8 cellular contexts compared by ENCODE assay signal in genomic region chr2:65053199-65053598, GRCh38. TPM values are rescaled to one million over a fixed set of nuclear protein-coding genes. Genes with fewer than 3 reads are reported as not detected.
DNase-seq lines count a peak whose midpoint lies in the region; ATAC-seq and TF ChIP-seq lines count a peak whose summit lies in the region.

No MANE protein-coding gene starts in this region.

- no peaks in the 10 kb centered on the region for H3K4me1 ChIP-seq in prostate gland (replicated peaks)
- peaks cover 9 to 21% (median 16%) of the 10 kb centered on the region in 4 donors for H3K4me1 ChIP-seq in upper lobe of left lung

- H3K9me3 Mint-ChIP-seq in CD4-positive, alpha-beta T cell = no peaks in the 10 kb centered on the region
- H3K9me3 Mint-ChIP-seq in T-helper 1 cell treated with Interleukin-12 subunit alpha and Interleukin-12 subunit beta and Interleukin-4 antibody, amounts not matched to agents 30 μg/mL and 1 μg/mL, for 36 hours = peaks cover 5% of the 10 kb centered on the region

- CTCF ChIA-PET in CD4-positive, alpha-beta T cell (lab: Charles Lee) = interaction anchor here (1.6 to 1.9 kb wide), 2 partner anchors 12 to 135 kb away, joined by 4 to 7 read pairs; no protein-coding TSS in a partner anchor

- TF ChIP-seq POLR2A in prostate gland (IDR thresholded peaks at IDR 0.05) (no peak), upper lobe of left lung (IDR thresholded peaks at IDR 0.05) (no peak)

- no peak for TF ChIP-seq EP300 in upper lobe of left lung (IDR thresholded peaks at IDR 0.05)

- H3K27ac ChIP-seq in CD4-positive, alpha-beta T cell (ENCODE audit: low read depth, low read length) = no peak overlapping the region
- H3K27ac ChIP-seq in prostate gland (no peak overlapping the region), upper lobe of left lung (no peak overlapping the region)

- intact Hi-C loops in CD4-positive, alpha-beta T cell (cut with DNase I, micrococcal nuclease) = loop anchor here (5.0 to 10.0 kb wide), 4 partner anchors 296 to 908 kb away; partner anchors contain the start of genes PELI1 (in 1 of the 2) and SERTAD2 (in 1 of the 2)
- intact Hi-C loops in prostate gland (cut with DNase I) = loop anchor here (10.0 kb wide), 1 partner anchor 382 kb away; the partner anchor contains the start of gene SPRED2

- peaks cover 45% of the 10 kb centered on the region for H3K4me1 Mint-ChIP-seq in CD4-positive, alpha-beta T cell (ENCODE audit: low read depth)
- H3K4me1 Mint-ChIP-seq in T-helper 1 cell treated with Interleukin-12 subunit alpha and Interleukin-12 subunit beta and Interleukin-4 antibody, amounts not matched to agents 30 μg/mL and 1 μg/mL, for 36 hours (ENCODE audit: low read depth) = peaks cover 41% of the 10 kb centered on the region

- no peak for ATAC-seq in CD4-positive, alpha-beta T cell (ENCODE audit: poor library complexity)
- ATAC-seq in HG03108 (IDR thresholded peaks at IDR 0.05; ENCODE audit: unreplicated experiment) (peak; percentile 47), upper lobe of left lung (ENCODE audit: low FRiP score in 2 of 2) (no peak)

- no peaks in the 10 kb centered on the region for H3K27me3 ChIP-seq in CD4-positive, alpha-beta T cell (ENCODE audit: control insufficient read depth, insufficient read depth, low read length)
- H3K27me3 ChIP-seq in prostate gland (replicated peaks; ENCODE audit: insufficient read depth) (no peaks in the 10 kb centered on the region), upper lobe of left lung (no peaks in the 10 kb centered on the region)

- POLR2A ChIA-PET in CD4-positive, alpha-beta T cell (lab: Charles Lee) = interaction anchor here (0.6 to 1.5 kb wide), 4 partner anchors 10 to 463 kb away, joined by 3 to 5 read pairs (median 4); partner anchors contain the start of gene RAB1A

- peak overlapping the region; percentile 77 for H3K27ac Mint-ChIP-seq in CD4-positive, alpha-beta T cell
- H3K27ac Mint-ChIP-seq in T-helper 1 cell treated with Interleukin-12 subunit alpha and Interleukin-12 subunit beta and Interleukin-4 antibody, amounts not matched to agents 30 μg/mL and 1 μg/mL, for 36 hours = peak overlapping the region; percentile 57

- 33% methylated on average over 1 of the region's 1 CpG for WGBS in prostate gland
- WGBS in upper lobe of left lung, 2 donors = 25 to 52% methylated on average over 1 of the region's 1 CpG

- H3K4me3 Mint-ChIP-seq in CD4-positive, alpha-beta T cell = peak overlapping the region; percentile 80
- peak overlapping the region; percentile 64 for H3K4me3 Mint-ChIP-seq in T-helper 1 cell treated with Interleukin-12 subunit alpha and Interleukin-12 subunit beta and Interleukin-4 antibody, amounts not matched to agents 30 μg/mL and 1 μg/mL, for 36 hours

- DNase-seq in CD4-positive, alpha-beta T cell = peak in 2 of 10 experiments; percentile 16 to 25
- peak; percentile 73 for DNase-seq in GM19240 (ENCODE audit: insufficient read length, low spot score)
- DNase-seq in prostate gland (ENCODE audit: low spot score) = no peak
- DNase-seq in middle frontal gyrus (ENCODE audit: extremely low spot score, low spot score) = no peak
- no peak for DNase-seq in upper lobe of left lung
- DNase-seq in T1000 (lab: John Stamatoyannopoulos, UW) = no peak

- H3K36me3 Mint-ChIP-seq in CD4-positive, alpha-beta T cell (ENCODE audit: low read depth) = peaks cover 19% of the 10 kb centered on the region
- H3K36me3 Mint-ChIP-seq in T-helper 1 cell treated with Interleukin-12 subunit alpha and Interleukin-12 subunit beta and Interleukin-4 antibody, amounts not matched to agents 30 μg/mL and 1 μg/mL, for 36 hours (ENCODE audit: low read depth) = peaks cover 12% of the 10 kb centered on the region

- no peaks in the 10 kb centered on the region for H3K9me3 ChIP-seq in CD4-positive, alpha-beta T cell (ENCODE audit: control insufficient read depth, low read length)
- no peaks in the 10 kb centered on the region for H3K9me3 ChIP-seq in prostate gland
- H3K9me3 ChIP-seq in upper lobe of left lung = no peaks in the 10 kb centered on the region

- H3K36me3 ChIP-seq in prostate gland (no peaks in the 10 kb centered on the region), upper lobe of left lung (no peaks in the 10 kb centered on the region)

- TF ChIP-seq CTCF in CD4-positive, alpha-beta T cell (IDR thresholded peaks at IDR 0.05) = no peak
- TF ChIP-seq CTCF in prostate gland (IDR thresholded peaks at IDR 0.05) (no peak), upper lobe of left lung (IDR thresholded peaks at IDR 0.05) (no peak)

- H3K4me3 ChIP-seq in prostate gland (no peak overlapping the region), upper lobe of left lung (no peak overlapping the region)

- H3K27me3 Mint-ChIP-seq in CD4-positive, alpha-beta T cell = no peaks in the 10 kb centered on the region
- H3K27me3 Mint-ChIP-seq in T-helper 1 cell treated with Interleukin-12 subunit alpha and Interleukin-12 subunit beta and Interleukin-4 antibody, amounts not matched to agents 30 μg/mL and 1 μg/mL, for 36 hours (ENCODE audit: low read depth) = peaks cover 13% of the 10 kb centered on the region

RNA-seq across cellular contexts. Expression of gene CEP68, which starts 3.0 kb away (rescaled TPM):
- total RNA-seq in CD4-positive, alpha-beta T cell = 10 to 100 TPM; 19.4 to 20.1 TPM
- total RNA-seq in prostate gland (10 to 100 TPM; 15.3 to 28.8 TPM), upper lobe of left lung (10 to 100 TPM in 5 of 6 donors, 1 to 10 TPM in 1; 9.4 to 24.1 (median 13.3) TPM)
